In genomic region chr15:100686725-100687488, GRCh38 we compare ENCODE assay signal across 16 cellular contexts.
A peak's percentile ranks its signal among the peaks of the same experiment; 100 is the strongest.
DNase-seq lines count a peak whose midpoint lies in the region; ATAC-seq, FAIRE-seq and TF ChIP-seq lines count a peak whose summit lies in the region.
"Had no signal": no experiment of that assay in that cellular context is flagged by ENCODE, and none has a peak within 500 bp of the region (broad histone marks: within the 10 kb centered on the region; RNA-seq: fewer than 3 reads in every experiment).

No MANE protein-coding gene starts in this region.

- H3K4me3 ChIP-seq in AG09309 (ENCODE audit: control insufficient read depth, low read depth, low read length) (peak overlapping the region; percentile 4), IMR-90 (ENCODE audit: insufficient read depth, low read depth, low read length) (no peak overlapping the region), H1 (ENCODE audit: extremely low read depth in 1 of 4, insufficient read depth in 2 of 4, low read depth in 3 of 4, low read length in 4 of 4) (no peak overlapping the region)

- no peak overlapping the region for H3K4me3 Mint-ChIP-seq in osteocyte (ENCODE audit: unreplicated experiment)
- H3K4me3 Mint-ChIP-seq: activated CD8-positive, alpha-beta T cell treated with anti-CD3 and anti-CD28 coated beads, Interleukin-2, amount 10 ng/mL, durations not matched to agents 7 days and 5 days; neural crest cell had no signal

- H4K8ac ChIP-seq in IMR-90 (ENCODE audit: low read depth in 2 of 2, low read length in 2 of 2) (peak overlapping the region; percentile 43 to 75; a peak in 3 of 4 replicates), H1 (ENCODE audit: extremely low read depth, insufficient read depth, low read length) (no peak overlapping the region)

- H2AFZ ChIP-seq in IMR-90 (replicated peaks; ENCODE audit: low read length, poor library complexity) (peak overlapping the region; percentile 68), H1 (ENCODE audit: low read length) (no peak overlapping the region)

- no peak for TF ChIP-seq CTCF in AG09309 (IDR thresholded peaks at IDR 0.05; ENCODE audit: control insufficient read depth, insufficient read depth, low read depth, low read length, missing control alignments)
- TF ChIP-seq CTCF in IMR-90 (conservative IDR thresholded peaks at IDR 0.05; ENCODE audit: low read depth, low read length) = no peak
- no peak for TF ChIP-seq CTCF in H1 (IDR thresholded peaks at IDR 0.05; ENCODE audit: control extremely low read depth in 1 of 3, insufficient read depth in 1 of 3, low read depth in 1 of 3, low read length in 3 of 3)
- no peak for TF ChIP-seq CTCF in osteocyte (IDR thresholded peaks at IDR 0.05)

- no peaks in the 10 kb centered on the region for H3K9me3 Mint-ChIP-seq in osteocyte (ENCODE audit: unreplicated experiment)

- H4K20me1 ChIP-seq in IMR-90 (ENCODE audit: insufficient read depth, low read length) (no peaks in the 10 kb centered on the region), H1 (replicated peaks in 1 of 2; ENCODE audit: control insufficient read depth in 1 of 2, insufficient read depth in 2 of 2, low read length in 2 of 2) (no peaks in the 10 kb centered on the region)

- no peak for TF ChIP-seq EP300 in H1 (IDR thresholded peaks at IDR 0.05; ENCODE audit: borderline replicate concordance in 1 of 2, low read depth in 2 of 2, low read length in 2 of 2)

- H3K36me3 Mint-ChIP-seq in osteocyte (ENCODE audit: unreplicated experiment) = no peaks in the 10 kb centered on the region

- intact Hi-C loops in IMR-90 (cut with micrococcal nuclease) = no loop called here

- CTCF ChIA-PET in IMR-90 (lab: Yijun Ruan, JAX) = interaction anchor here (1.6 kb wide), 1 partner anchor 15 kb away, joined by 5 read pairs; no protein-coding TSS in a partner anchor
- CTCF ChIA-PET in H1 (lab: Charles Lee; ENCODE audit: partially characterized antibody) = interaction anchor here (1.3 to 1.6 kb wide), 2 partner anchors 37 to 186 kb away, joined by 3 to 8 read pairs; no protein-coding TSS in a partner anchor

- DNase-seq in AG09309 (ENCODE audit: low read depth) (peak; percentile 47), IMR-90 (peak; percentile 72), H1 (ENCODE audit: low read depth in 1 of 2, low spot score in 2 of 2) (no peak), osteocyte (ENCODE audit: extremely low spot score, unreplicated experiment) (no peak), HK-2 (ENCODE audit: unreplicated experiment) (no peak), HT-29 (ENCODE audit: low spot score) (no peak), hypothalamus (lab: John Stamatoyannopoulos, UW) (no peak)
- DNase-seq: activated CD8-positive, alpha-beta T cell treated with anti-CD3 and anti-CD28 coated beads, Interleukin-2, amount 10 ng/mL, durations not matched to agents 7 days and 5 days; cerebellar nuclear complex; DND-41; foreskin melanocyte; H7; NCI-H1048; NCI-H446 had no signal

- no peak for TF ChIP-seq RAD21 in IMR-90 (IDR thresholded peaks at IDR 0.05; ENCODE audit: low read length)
- no peak for TF ChIP-seq RAD21 in H1 (IDR thresholded peaks at IDR 0.05 in 1 of 2, conservative IDR thresholded peaks at IDR 0.05 in 1 of 2; ENCODE audit: low read depth in 2 of 2, low read length in 2 of 2)

- H3K23ac ChIP-seq in IMR-90 (ENCODE audit: low read depth, low read length) (peak overlapping the region; percentile 94; the same call in 1 of the 2 replicates), H1 (ENCODE audit: insufficient read length) (no peak overlapping the region)

- ATAC-seq in IMR-90 (ENCODE audit: low read depth) (peak; percentile 13; the same call in 1 of the 2 replicates), GM18867 (IDR thresholded peaks at IDR 0.05; ENCODE audit: unreplicated experiment) (no peak)
- ATAC-seq: activated CD8-positive, alpha-beta T cell treated with anti-CD3 and anti-CD28 coated beads, Interleukin-2, amount 10 ng/mL, durations not matched to agents 7 days and 5 days had no signal

- H3K27me3 ChIP-seq in IMR-90 (ENCODE audit: control insufficient read depth, insufficient read depth, low read length) = no peaks in the 10 kb centered on the region; the same call in none of the 2 replicates
- H3K27me3 ChIP-seq in H1 (replicated peaks in 1 of 4; ENCODE audit: control insufficient read depth in 3 of 4, extremely low read depth in 1 of 4, insufficient read depth in 3 of 4, low read length in 3 of 4) = 0 out of 7 replicates have a peak, but pooled peaks cover 0 to 2% (median 0%) of the 10 kb centered on the region in 4 experiments

- 0 out of 2 replicates have a peak overlapping the region, but pooled peaks have one; percentile 29 for H3K56ac ChIP-seq in IMR-90 (ENCODE audit: extremely low read depth, insufficient read depth, low read length)
- no peak overlapping the region for H3K56ac ChIP-seq in H1 (replicated peaks; ENCODE audit: insufficient read length, low read depth, low read length)

- H3K79me1 ChIP-seq in IMR-90 (ENCODE audit: low read depth in 1 of 2, low read length in 2 of 2) (no peaks in the 10 kb centered on the region), H1 (ENCODE audit: low read depth, low read length) (no peaks in the 10 kb centered on the region)

- H2BK20ac ChIP-seq in IMR-90 (ENCODE audit: low read depth, low read length) (peak overlapping the region; percentile 96), H1 (ENCODE audit: low read length) (peak overlapping the region; percentile 86; the same call in 1 of the 2 replicates)

- dilution Hi-C loops in IMR-90 (cut with HindIII; ENCODE audit: low sequenced_read_pairs, unreplicated experiment) = no loop called here

- H4K5ac ChIP-seq in IMR-90 (ENCODE audit: low read depth, low read length) (peak overlapping the region; percentile 42), H1 (ENCODE audit: insufficient read length, low read depth, low read length) (no peak overlapping the region)

- H3K27ac ChIP-seq in IMR-90 (ENCODE audit: insufficient read depth, low read length) (peak overlapping the region; percentile 37), H1 (ENCODE audit: low read depth, low read length) (no peak overlapping the region)

- H2AK5ac ChIP-seq in IMR-90 (ENCODE audit: low read depth, low read length) (peak overlapping the region; percentile 89), H1 (ENCODE audit: low read depth, low read length) (no peak overlapping the region)

- peaks cover 36% of the 10 kb centered on the region for H3K4me1 Mint-ChIP-seq in osteocyte (ENCODE audit: unreplicated experiment)
- H3K4me1 Mint-ChIP-seq: neural crest cell had no signal

- H3K9me1 ChIP-seq in IMR-90 (ENCODE audit: insufficient read depth, low read length) = peaks cover 25% of the 10 kb centered on the region

- H3K9ac ChIP-seq in IMR-90 (ENCODE audit: low read depth, low read length) (no peak overlapping the region), H1 (replicated peaks in 1 of 4; ENCODE audit: extremely low read depth in 1 of 4, low read depth in 3 of 4, low read length in 3 of 4) (no peak overlapping the region)

- 97% methylated on average over 4 of the region's 16 CpGs; no CpG with 5 or more reads in 1 of the 2 experiments for WGBS in IMR-90 (ENCODE audit: extremely low coverage in 2 of 2, insufficient read length in 1 of 2), 2 experiments
- 89% methylated on average over 16 of the region's 16 CpGs; no CpG with 5 or more reads in 1 of the 2 experiments for WGBS in H1 (ENCODE audit: extremely low coverage in 1 of 2, insufficient coverage in 1 of 2, insufficient read length in 1 of 2, insufficient replicate concordance in 2 of 2, low coverage in 1 of 2, low lambda C conversion rate in 2 of 2, missing lambda C conversion rate in 1 of 2), 2 experiments

- peak overlapping the region; percentile 65 for H2AK9ac ChIP-seq in IMR-90 (replicated peaks; ENCODE audit: low read depth, low read length, poor library complexity)

- no peaks in the 10 kb centered on the region for H3K23me2 ChIP-seq in H1 (ENCODE audit: low read depth, low read length)

- H3K9me3 ChIP-seq in IMR-90 (ENCODE audit: control insufficient read depth, insufficient read depth, low read length) (no peaks in the 10 kb centered on the region), H1 (ENCODE audit: insufficient read depth in 2 of 2, low read depth in 1 of 2, low read length in 1 of 2) (no peaks in the 10 kb centered on the region)

- 0 out of 2 replicates have a peak overlapping the region, but pooled peaks have one; percentile 50 for H2BK12ac ChIP-seq in H1 (ENCODE audit: low read depth, low read length)

- H3K36me3 ChIP-seq in IMR-90 (ENCODE audit: control insufficient read depth, insufficient read depth, low read length) (no peaks in the 10 kb centered on the region), H1 (ENCODE audit: control insufficient read depth in 2 of 4, insufficient read depth in 4 of 4, low read length in 3 of 4) (no peaks in the 10 kb centered on the region)

- H2BK5ac ChIP-seq in IMR-90 (ENCODE audit: low read depth, low read length, poor library complexity, severe bottlenecking) (peak overlapping the region; percentile 62), H1 (ENCODE audit: low read depth, low read length) (no peak overlapping the region)

- peak overlapping the region; percentile 67 for H4K91ac ChIP-seq in IMR-90 (ENCODE audit: insufficient read depth, low read depth, low read length)
- no peak overlapping the region for H4K91ac ChIP-seq in H1 (replicated peaks; ENCODE audit: insufficient read length, low read length)

- BruUV-seq in IMR-90 (replicated peaks; lab: Mats Ljungman, UMichigan) = no TSS peak

- H3K27me3 Mint-ChIP-seq in osteocyte (ENCODE audit: unreplicated experiment) = no peaks in the 10 kb centered on the region

- peak overlapping the region; percentile 37; the same call in 1 of the 3 replicates for H2BK15ac ChIP-seq in IMR-90 (ENCODE audit: low read depth, low read length)
- no peak overlapping the region; the same call in 1 of the 2 replicates for H2BK15ac ChIP-seq in H1 (ENCODE audit: low read length)

- no peaks in the 10 kb centered on the region for H3K79me2 ChIP-seq in H1 (ENCODE audit: control insufficient read depth in 1 of 2, insufficient read depth in 2 of 2, low read length in 2 of 2)

- no peak for FAIRE-seq in H1 (lab: Jason Lieb, UNC)

- in situ Hi-C loops in IMR-90 (cut with MboI; ENCODE audit: low sequenced_read_pairs) = no loop called here

- TF ChIP-seq POLR2A in IMR-90 (IDR thresholded peaks at IDR 0.05; ENCODE audit: low read depth, low read length) = no peak
- TF ChIP-seq POLR2A in H1 (IDR thresholded peaks at IDR 0.05; ENCODE audit: control extremely low read depth in 1 of 2, low read depth in 2 of 2, low read length in 2 of 2) = no peak

- H3K27ac Mint-ChIP-seq in osteocyte (ENCODE audit: unreplicated experiment) = peak overlapping the region; percentile 51
- H3K27ac Mint-ChIP-seq: activated CD8-positive, alpha-beta T cell treated with anti-CD3 and anti-CD28 coated beads, Interleukin-2, amount 10 ng/mL, durations not matched to agents 7 days and 5 days had no signal

- H3K4ac ChIP-seq in IMR-90 (ENCODE audit: low read depth, low read length) (peak overlapping the region; percentile 95), H1 (replicated peaks; ENCODE audit: insufficient read length, low read depth, low read length) (no peak overlapping the region)

- H2BK120ac ChIP-seq in IMR-90 (ENCODE audit: low read depth, low read length) = peak overlapping the region; percentile 97
- H2BK120ac ChIP-seq in H1 (replicated peaks; ENCODE audit: low read depth, low read length) = no peak overlapping the region

- H3K4me1 ChIP-seq in IMR-90 (ENCODE audit: control insufficient read depth, insufficient read depth, low read length) = peaks cover 11% of the 10 kb centered on the region
- H3K4me1 ChIP-seq in H1 (replicated peaks in 1 of 4; ENCODE audit: control insufficient read depth in 3 of 4, insufficient read depth in 4 of 4, low read length in 3 of 4) = peaks cover 6 to 10% (median 8%) of the 10 kb centered on the region in 4 experiments

- H3K18ac ChIP-seq in IMR-90 (ENCODE audit: low read depth, low read length) = peak overlapping the region; percentile 27
- no peak overlapping the region; the same call in 1 of the 2 replicates for H3K18ac ChIP-seq in H1 (ENCODE audit: extremely low read depth, low read length)

- POLR2A ChIA-PET in IMR-90 (lab: Charles Lee; ENCODE audit: unreplicated experiment) (no interaction called here), H1 (lab: Charles Lee; ENCODE audit: partially characterized antibody) (no interaction called here)

- H3K4me2 ChIP-seq in IMR-90 (ENCODE audit: low read depth, low read length) (peak overlapping the region; percentile 25; the same call in 1 of the 2 replicates), H1 (ENCODE audit: insufficient read depth in 1 of 2, low read depth in 2 of 2, low read length in 2 of 2) (no peak overlapping the region)

- H3K14ac ChIP-seq in IMR-90 (replicated peaks; ENCODE audit: low read depth, low read length) (peak overlapping the region; percentile 92), H1 (ENCODE audit: insufficient read length) (no peak overlapping the region)

Comparison
In these comparisons a context has a peak if more than half of its experiments do, and no peak if none do; other contexts are left out.
1. DNase-seq: peak in AG09309 (single experiment) and IMR-90 (single experiment); none in H1 (0 of 2), osteocyte (single experiment), HK-2 (single experiment), HT-29 (single experiment) and hypothalamus (0 of 51).